9 cellular contexts compared by ENCODE assay signal in the genomic region with DNA sequence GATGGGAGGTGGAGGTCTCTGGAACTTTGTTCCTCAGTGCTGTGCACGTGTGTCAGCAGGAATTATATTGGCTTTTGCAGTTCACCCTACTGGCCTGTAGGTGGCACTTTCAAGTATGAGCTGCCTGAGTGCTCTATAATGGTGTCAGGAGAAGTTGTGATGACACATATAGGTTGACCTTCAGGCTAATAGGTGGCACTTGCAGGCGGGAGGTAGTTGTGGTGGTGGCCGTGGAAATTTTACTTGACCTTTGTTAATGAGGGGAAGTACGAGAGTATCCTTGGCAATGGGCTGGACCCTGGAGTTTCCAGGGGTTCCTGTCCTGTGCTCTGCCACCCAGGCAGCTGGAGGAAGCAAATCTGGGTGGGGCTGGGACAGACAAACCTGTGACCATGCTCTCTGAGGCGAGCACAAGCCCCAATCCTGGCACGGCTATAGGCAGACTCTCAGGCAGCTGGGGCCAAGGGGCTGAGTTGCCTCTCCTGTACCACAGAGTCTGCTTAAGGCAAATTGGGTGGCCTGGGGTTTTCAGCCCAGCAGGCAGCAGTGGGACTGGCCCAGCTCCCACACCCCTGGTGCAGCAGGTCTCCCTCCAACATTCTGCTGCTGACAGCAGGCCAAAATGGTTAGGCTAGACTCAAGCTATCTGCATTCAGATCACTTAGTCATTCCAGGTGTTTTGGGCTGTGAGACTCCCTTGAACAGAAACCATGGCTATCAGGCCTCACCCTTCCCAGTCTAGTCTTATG.
DNase-seq lines count a peak whose midpoint lies in the region; ATAC-seq and TF ChIP-seq lines count a peak whose summit lies in the region.
"Had no signal": no experiment of that assay in that cellular context is flagged by ENCODE, and none has a peak within 500 bp of the region (broad histone marks: within the 10 kb centered on the region; RNA-seq: fewer than 3 reads in every experiment).

No MANE protein-coding gene starts in this region.

- H3K79me2 ChIP-seq in SK-N-SH (ENCODE audit: insufficient read depth), result no peaks in the 10 kb centered on the region

- ATAC-seq in GM21515 (IDR thresholded peaks at IDR 0.05; ENCODE audit: unreplicated experiment), result peak; percentile 94
- ATAC-seq in HG03565 (IDR thresholded peaks at IDR 0.05; ENCODE audit: unreplicated experiment), result peak; percentile 86

- H3K4me3 ChIP-seq in SK-N-SH (ENCODE audit: low read depth in 2 of 2, low read length in 1 of 2) (no peak overlapping the region), cardiac fibroblast (replicated peaks in 1 of 2; ENCODE audit: low read depth in 2 of 2, low read length in 2 of 2) (no peak overlapping the region)
- H3K4me3 ChIP-seq: BLaER1 treated with 17β-estradiol and CSF1 and Interleukin-3, amounts not matched to agents 10 nM and 100 nM had no signal

- H4K20me1 ChIP-seq in SK-N-SH (ENCODE audit: insufficient read depth), result no peaks in the 10 kb centered on the region
- H4K20me1 ChIP-seq: BLaER1 treated with 17β-estradiol and CSF1 and Interleukin-3, amounts not matched to agents 10 nM and 100 nM had no signal

- no peak for TF ChIP-seq EP300 in SK-N-SH (IDR thresholded peaks at IDR 0.05; ENCODE audit: borderline replicate concordance in 1 of 2, low read depth in 1 of 2, low read length in 1 of 2)

- H3K9ac ChIP-seq in SK-N-SH, result no peak overlapping the region
- H3K9ac ChIP-seq: BLaER1 treated with 17β-estradiol and CSF1 and Interleukin-3, amounts not matched to agents 10 nM and 100 nM had no signal

- H3K27ac Mint-ChIP-seq in mesothelial cell of epicardium, result no peak overlapping the region

- no peak overlapping the region for H2AFZ ChIP-seq in SK-N-SH (ENCODE audit: low read depth)

- TF ChIP-seq CTCF in SK-N-SH (IDR thresholded peaks at IDR 0.05) (peak; percentile 76), cardiac fibroblast (IDR thresholded peaks at IDR 0.05; ENCODE audit: low read depth, low read length) (peak; percentile 82), mesothelial cell of epicardium (IDR thresholded peaks at IDR 0.05; ENCODE audit: unreplicated experiment) (peak; percentile 56)

- no peaks in the 10 kb centered on the region for H3K9me3 Mint-ChIP-seq in mesothelial cell of epicardium

- no peak overlapping the region for H3K27ac ChIP-seq in SK-N-SH (ENCODE audit: low read depth in 2 of 2, low read length in 1 of 2)
- H3K27ac ChIP-seq: BLaER1 treated with 17β-estradiol and CSF1 and Interleukin-3, amounts not matched to agents 10 nM and 100 nM had no signal

- peaks cover 4% of the 10 kb centered on the region for H3F3A ChIP-seq in SK-N-SH (replicated peaks; ENCODE audit: insufficient read depth)

- H3K27me3 Mint-ChIP-seq in mesothelial cell of epicardium (ENCODE audit: low read depth), result no peaks in the 10 kb centered on the region

- H3K27me3 ChIP-seq in SK-N-SH (ENCODE audit: insufficient read depth), result no peaks in the 10 kb centered on the region
- H3K27me3 ChIP-seq: BLaER1 treated with 17β-estradiol and CSF1 and Interleukin-3, amounts not matched to agents 10 nM and 100 nM had no signal

- peaks cover 4% of the 10 kb centered on the region for H3K4me1 Mint-ChIP-seq in mesothelial cell of epicardium

- H3K9me2 ChIP-seq in SK-N-SH, result no peaks in the 10 kb centered on the region

- POLR2A ChIA-PET in SK-N-SH (lab: Yijun Ruan, JAX), result no interaction called here

- 36% methylated on average over 3 of the region's 6 CpGs for WGBS in SK-N-SH (ENCODE audit: low lambda C conversion rate)

- CTCF ChIA-PET in SK-N-SH (lab: Yijun Ruan, JAX), result interaction anchor here (0.5 to 1.4 kb wide), 14 partner anchors 9 to 525 kb away, joined by 3 to 9 read pairs (median 4); no protein-coding TSS in a partner anchor

- peak; percentile 25 for DNase-seq in NCI-H1694 treated with DMSO at 0.1 percent for 48 hours (lab: John Stamatoyannopoulos, UW)
- no peak for DNase-seq in NCI-H1694 (lab: John Stamatoyannopoulos, UW)
- peak; percentile 37 for DNase-seq in SK-N-SH
- peak; percentile 41 to 68 for DNase-seq in cardiac fibroblast (ENCODE audit: low read depth in 2 of 2)
- DNase-seq in mesothelial cell of epicardium (ENCODE audit: low spot score in 2 of 2, unreplicated experiment in 2 of 2), result no peak
- no peak for DNase-seq in HuH-7.5 (ENCODE audit: low spot score)

- no peaks in the 10 kb centered on the region for H3K9me3 ChIP-seq in SK-N-SH
- H3K9me3 ChIP-seq: BLaER1 treated with 17β-estradiol and CSF1 and Interleukin-3, amounts not matched to agents 10 nM and 100 nM had no signal

- H3K36me3 Mint-ChIP-seq in mesothelial cell of epicardium, result no peaks in the 10 kb centered on the region

- H3K4me3 Mint-ChIP-seq in mesothelial cell of epicardium, result no peak overlapping the region

- peak; percentile 53 for TF ChIP-seq RAD21 in SK-N-SH (IDR thresholded peaks at IDR 0.05; ENCODE audit: low read length)

- H3K36me3 ChIP-seq in SK-N-SH (replicated peaks in 1 of 2; ENCODE audit: control insufficient read depth in 1 of 2, insufficient read depth in 2 of 2, low read length in 1 of 2), result no peaks in the 10 kb centered on the region
- H3K36me3 ChIP-seq: BLaER1 treated with 17β-estradiol and CSF1 and Interleukin-3, amounts not matched to agents 10 nM and 100 nM had no signal

- H3K4me1 ChIP-seq in SK-N-SH (ENCODE audit: control insufficient read depth in 1 of 2, insufficient read depth in 2 of 2, low read depth in 1 of 2, low read length in 1 of 2), result peaks cover 0 to 6% of the 10 kb centered on the region in 2 experiments; a peak in 2 of 4 replicates
- H3K4me1 ChIP-seq: BLaER1 treated with 17β-estradiol and CSF1 and Interleukin-3, amounts not matched to agents 10 nM and 100 nM had no signal

- H3K4me2 ChIP-seq in SK-N-SH, result no peak overlapping the region
- H3K4me2 ChIP-seq: BLaER1 treated with 17β-estradiol and CSF1 and Interleukin-3, amounts not matched to agents 10 nM and 100 nM had no signal

TF ChIP-seq in SK-N-SH, 30 proteins besides CTCF, POLR2A, EP300 and RAD21:
- no peak for TF ChIP-seq MEF2A (IDR thresholded peaks at IDR 0.05; ENCODE audit: borderline replicate concordance, low read depth)
- peak; percentile 49 for TF ChIP-seq SMC3 (IDR thresholded peaks at IDR 0.05; ENCODE audit: low read depth, low read length)

Comparison
In these comparisons a context has a peak if more than half of its experiments do, and no peak if none do; other contexts are left out.
1. DNase-seq: peak in NCI-H1694 treated with DMSO at 0.1 percent for 48 hours (single experiment), SK-N-SH (single experiment) and cardiac fibroblast (2 of 2); none in NCI-H1694 (single experiment), mesothelial cell of epicardium (0 of 2) and HuH-7.5 (single experiment).
2. Peak in every context shown above with its lines, with median percentiles within 50 percentile points of each other: CTCF ChIP-seq.